Comparison of ENCODE assay signal across 21 cellular contexts in the genomic region with DNA sequence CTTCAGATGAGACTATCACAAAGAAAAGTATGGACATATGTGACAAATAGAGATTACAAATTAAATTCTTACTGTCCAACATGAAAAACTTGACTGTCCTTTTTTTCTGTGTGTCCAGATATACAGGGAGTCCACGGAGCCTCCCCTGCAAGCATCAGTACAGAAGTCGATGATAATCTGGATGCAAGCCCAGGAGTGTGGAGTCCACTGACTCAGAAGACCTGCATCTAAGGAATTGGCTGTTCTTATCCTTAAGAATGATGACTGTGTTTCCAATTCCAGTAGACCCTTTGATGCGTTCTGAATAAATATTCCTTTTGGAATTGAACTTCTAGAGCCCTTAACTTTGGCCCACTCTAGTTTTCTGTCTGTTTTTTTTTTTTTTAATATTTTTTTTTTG. TPM values are rescaled to one million over a fixed set of nuclear protein-coding genes. Genes with fewer than 3 reads are reported as not detected.
A peak's percentile ranks its signal among the peaks of the same experiment; 100 is the strongest.
DNase-seq lines count a peak whose midpoint lies in the region; ATAC-seq and TF ChIP-seq lines count a peak whose summit lies in the region.
"Had no signal": no experiment of that assay in that cellular context is flagged by ENCODE, and none has a peak within 500 bp of the region (broad histone marks: within the 10 kb centered on the region; RNA-seq: fewer than 3 reads in every experiment).

No MANE protein-coding gene starts in this region.

- peaks cover 2% of the 10 kb centered on the region for H3K4me1 ChIP-seq in fibroblast of lung (ENCODE audit: control insufficient read depth, extremely low read depth, insufficient read depth, low read length)
- H3K4me1 ChIP-seq: body of pancreas, sigmoid colon had no signal

- no peaks in the 10 kb centered on the region for H3K79me2 ChIP-seq in fibroblast of lung (ENCODE audit: control insufficient read depth, insufficient read depth, low read length)

- H3K9ac ChIP-seq in fibroblast of lung (ENCODE audit: insufficient read depth, low read length), result no peak overlapping the region

- H3K36me3 ChIP-seq in fibroblast of lung (ENCODE audit: control insufficient read depth, insufficient read depth, low read length), result no peaks in the 10 kb centered on the region
- H3K36me3 ChIP-seq: sigmoid colon had no signal

- no peak overlapping the region for H3K4me3 ChIP-seq in fibroblast of lung (replicated peaks in 1 of 4; ENCODE audit: control extremely low read depth in 1 of 4, insufficient read depth in 1 of 4, low read depth in 3 of 4, low read length in 4 of 4)
- no peak overlapping the region for H3K4me3 ChIP-seq in dorsolateral prefrontal cortex
- H3K4me3 ChIP-seq: body of pancreas, sigmoid colon had no signal

- H2AFZ ChIP-seq in fibroblast of lung (ENCODE audit: low read length), result no peak overlapping the region

- peak; percentile 47 for DNase-seq in GM04504 (ENCODE audit: low read depth)
- peak; percentile 8 for DNase-seq in T1000 (lab: John Stamatoyannopoulos, UW)
- DNase-seq in fibroblast of lung (ENCODE audit: low read depth in 2 of 2), result peak; percentile 42 to 99
- no peak for DNase-seq in NCI-H2196 (lab: John Stamatoyannopoulos, UW; ENCODE audit: unreplicated experiment)
- DNase-seq in 8988T, result no peak
- DNase-seq in dorsolateral prefrontal cortex, result no peak
- DNase-seq: activated CD4-positive, alpha-beta T cell treated with anti-CD3 and anti-CD28 coated beads, Interleukin-2, amount 10 ng/mL, durations not matched to agents 24 days and 14 days; body of pancreas; CD4-positive, alpha-beta T cell; DMS153; glutamatergic neuron; MV-4-11; NCI-H1930; sigmoid colon; stimulated activated CD4-positive, alpha-beta T cell treated with anti-CD3 and anti-CD28 coated beads, Interleukin-2, amount 100 ng/mL, for 48 hours; SW 1271 had no signal

- H3K27me3 ChIP-seq in fibroblast of lung (ENCODE audit: control insufficient read depth, insufficient read depth, low read length), result no peaks in the 10 kb centered on the region
- no peaks in the 10 kb centered on the region for H3K27me3 ChIP-seq in dorsolateral prefrontal cortex
- H3K27me3 ChIP-seq: body of pancreas, sigmoid colon had no signal

- no peaks in the 10 kb centered on the region for H4K20me1 ChIP-seq in fibroblast of lung (ENCODE audit: control insufficient read depth, extremely low read depth, insufficient read depth, low read length)

- TF ChIP-seq CTCF in fibroblast of lung (conservative IDR thresholded peaks at IDR 0.05 in 1 of 2, IDR thresholded peaks at IDR 0.05 in 1 of 2; ENCODE audit: low read depth in 1 of 2, low read length in 2 of 2) (no peak), dorsolateral prefrontal cortex (IDR thresholded peaks at IDR 0.05 in 54 of 56, conservative IDR thresholded peaks at IDR 0.05 in 2 of 56; ENCODE audit: low read depth in 1 of 56, partially characterized antibody in 56 of 56) (no peak)

- no peaks in the 10 kb centered on the region for H3K9me3 ChIP-seq in fibroblast of lung (ENCODE audit: control insufficient read depth, insufficient read depth, low read depth, low read length)
- H3K9me3 ChIP-seq: body of pancreas, sigmoid colon had no signal

- no peak overlapping the region for H3K4me2 ChIP-seq in fibroblast of lung (ENCODE audit: extremely low read depth, insufficient read depth, low read length)

- H3K27ac ChIP-seq in fibroblast of lung (ENCODE audit: insufficient read depth, low read length) (no peak overlapping the region), dorsolateral prefrontal cortex (no peak overlapping the region)
- H3K27ac ChIP-seq: body of pancreas, sigmoid colon had no signal

- ATAC-seq in GM19395 (IDR thresholded peaks at IDR 0.05; ENCODE audit: unreplicated experiment), result no peak
- ATAC-seq: body of pancreas had no signal

- intact Hi-C loops in dorsolateral prefrontal cortex (cut with DNase I), result no loop called here

RNA-seq across cellular contexts. Expression of a gene that starts 56.7 kb away (rescaled TPM):
- total RNA-seq in fibroblast of lung (not detected in 2 replicates), dorsolateral prefrontal cortex (1 to 10 TPM in 5 of 120 experiments, under 1 TPM in 1, not detected in 114; 0.96 to 1.5 (median 1.2) TPM)
- not detected in 2 replicates for polyA plus RNA-seq in fibroblast of lung
- not detected in 2 replicates for polyA plus RNA-seq in fibroblast of lung (2012)
- not detected in 2 replicates for polyA minus RNA-seq in fibroblast of lung (ENCODE audit: low replicate concordance)
- total RNA-seq: activated CD4-positive, alpha-beta T cell treated with anti-CD3 and anti-CD28 coated beads, Interleukin-2, amount 10 ng/mL, durations not matched to agents 24 days and 14 days; body of pancreas; CD4-positive, alpha-beta T cell; liver; NCI-H460; osteocyte; sigmoid colon had no signal
- polyA plus RNA-seq: IgD-negative memory B cell, liver, sigmoid colon had no signal

Comparison
In these comparisons a context has a peak if more than half of its experiments do, and no peak if none do; other contexts are left out.
1. DNase-seq: peak in GM04504 (single experiment), T1000 (single experiment) and fibroblast of lung (2 of 2); none in NCI-H2196 (single experiment), 8988T (single experiment) and dorsolateral prefrontal cortex (0 of 10).